Comparison of ENCODE assay signal across 12 cellular contexts in genomic region chr1:175204285-175204684, GRCh38. TPM values are rescaled to one million over a fixed set of nuclear protein-coding genes. Genes with fewer than 3 reads are reported as not detected.
A peak's percentile ranks its signal among the peaks of the same experiment; 100 is the strongest.
DNase-seq lines count a peak whose midpoint lies in the region; ATAC-seq lines count a peak whose summit lies in the region.
"Had no signal": no experiment of that assay in that cellular context is flagged by ENCODE, and none has a peak within 500 bp of the region (broad histone marks: within the 10 kb centered on the region; RNA-seq: fewer than 3 reads in every experiment).

No MANE protein-coding gene starts in this region.

- peak; percentile 77 for ATAC-seq in GM21576 (IDR thresholded peaks at IDR 0.05; ENCODE audit: unreplicated experiment)
- ATAC-seq in HG03460 (IDR thresholded peaks at IDR 0.05; ENCODE audit: unreplicated experiment): peak; percentile 64
- ATAC-seq in naive B cell (ENCODE audit: low read depth in 2 of 2): peak; percentile 26 to 27

- no peaks in the 10 kb centered on the region for H3K27me3 Mint-ChIP-seq in naive B cell
- H3K27me3 Mint-ChIP-seq: IgD-negative memory B cell had no signal

- H3K4me1 Mint-ChIP-seq in naive B cell: peaks cover 62 to 88% (median 79%) of the 10 kb centered on the region in 3 donors

- DNase-seq in NCI-H510A treated with DMSO at 0.1 percent for 48 hours (lab: John Stamatoyannopoulos, UW): peak; percentile 20
- DNase-seq in NCI-H510A (lab: John Stamatoyannopoulos, UW): no peak
- no peak for DNase-seq in naive B cell
- DNase-seq in HK-2 (ENCODE audit: unreplicated experiment): no peak
- DNase-seq in AG08395 (ENCODE audit: low spot score): no peak
- DNase-seq in NCI-H2029 (lab: John Stamatoyannopoulos, UW): no peak
- DNase-seq: SHP77; stimulated activated CD4-positive, alpha-beta T cell treated with anti-CD3 and anti-CD28 coated beads, Interleukin-15, amount 100 ng/mL, for 24 hours; upper lobe of left lung had no signal

- no peaks in the 10 kb centered on the region for H3K9me3 Mint-ChIP-seq in naive B cell
- H3K9me3 Mint-ChIP-seq: IgD-negative memory B cell had no signal

- peak overlapping the region; percentile 61 to 91 (median 80) for H3K27ac Mint-ChIP-seq in naive B cell

- H3K36me3 Mint-ChIP-seq in naive B cell: no peaks in the 10 kb centered on the region

- H3K4me3 Mint-ChIP-seq in naive B cell: peak overlapping the region in 7 of 8 donors; percentile 7 to 88 (median 59)

RNA-seq across cellular contexts. Expression of gene KIAA0040, which starts 11.7 kb away (rescaled TPM):
- polyA plus RNA-seq in naive B cell (ENCODE audit: low read depth in 6 of 6): 100 to 1,000 TPM in 5 of 6 donors, 10 to 100 TPM in 1; 97.1 to 182 (median 140) TPM

Comparison
In these comparisons a context has a peak if more than half of its experiments do, and no peak if none do; other contexts are left out.
1. ATAC-seq: peak in every context shown above with its lines; median percentile 77 in GM21576; 64 in HG03460; 26 in naive B cell.